In the genomic region with DNA sequence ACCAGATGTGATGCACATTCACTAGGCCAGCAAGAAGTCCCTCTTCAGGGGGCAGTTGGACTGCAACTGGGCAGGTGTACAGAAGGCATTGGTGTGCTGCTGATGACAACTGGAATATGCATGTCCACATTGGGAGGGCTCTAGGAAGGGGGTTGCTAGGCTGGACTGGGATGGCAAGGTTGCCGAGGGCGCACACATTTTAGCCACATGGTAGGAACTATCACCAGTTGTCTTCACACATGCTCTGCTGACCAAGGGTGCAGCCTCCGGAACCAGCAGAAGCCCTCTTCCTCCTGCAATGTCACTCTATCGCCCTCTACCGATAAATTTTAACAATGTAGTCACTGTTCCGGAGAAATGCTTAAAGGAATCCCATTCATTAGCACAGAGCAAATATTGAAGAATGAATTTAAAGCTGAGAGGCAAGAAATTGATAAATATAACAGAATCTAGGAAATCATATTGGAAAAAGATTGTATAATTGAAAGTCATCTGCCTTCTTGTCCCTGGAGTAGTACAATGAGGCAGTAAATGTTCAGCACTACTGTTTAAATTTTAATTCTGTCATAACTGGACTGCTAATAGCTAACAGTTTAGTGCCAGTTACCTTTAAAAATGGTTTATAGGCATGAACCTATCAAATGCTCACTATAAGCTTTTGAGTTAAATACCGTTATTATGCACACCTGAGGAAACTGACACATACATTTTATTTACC, we compare ENCODE assay signal across 9 cellular contexts. TPM values are rescaled to one million over a fixed set of nuclear protein-coding genes. Genes with fewer than 3 reads are reported as not detected.
A peak's percentile ranks its signal among the peaks of the same experiment; 100 is the strongest.
DNase-seq lines count a peak whose midpoint lies in the region; ATAC-seq and TF ChIP-seq lines count a peak whose summit lies in the region.
"Had no signal": no experiment of that assay in that cellular context is flagged by ENCODE, and none has a peak within 500 bp of the region (broad histone marks: within the 10 kb centered on the region; RNA-seq: fewer than 3 reads in every experiment).

No MANE protein-coding gene starts in this region.

- no peak overlapping the region for H3K4ac ChIP-seq in mesendoderm (ENCODE audit: low read depth, low read length)

- H3K27ac Mint-ChIP-seq in endodermal cell = no peak overlapping the region

- no peaks in the 10 kb centered on the region for H3K9me3 Mint-ChIP-seq in endodermal cell
- H3K9me3 Mint-ChIP-seq: activated naive CD4-positive, alpha-beta T cell treated with anti-CD3 and anti-CD28 coated beads, Interleukin-2, amount 50 U/mL, for 24 hours had no signal

- no peak overlapping the region for H3K4me3 Mint-ChIP-seq in endodermal cell
- H3K4me3 Mint-ChIP-seq: activated naive CD4-positive, alpha-beta T cell treated with anti-CD3 and anti-CD28 coated beads, Interleukin-2, amount 50 U/mL, for 24 hours had no signal

- peak; percentile 60 for DNase-seq in CMK (ENCODE audit: low read depth)
- peak; percentile 17 for DNase-seq in NCI-H2171 (lab: John Stamatoyannopoulos, UW)
- peak; percentile 39 for DNase-seq in WERI-Rb-1
- peak; percentile 76 for DNase-seq in endodermal cell
- peak; percentile 71 for DNase-seq in mesendoderm
- peak in 1 of 2 donors; percentile 58 for DNase-seq in tibial nerve (ENCODE audit: low spot score in 2 of 2)

- no peak overlapping the region for H2AK5ac ChIP-seq in mesendoderm (ENCODE audit: low read length)

- no peak overlapping the region for H3K18ac ChIP-seq in mesendoderm (ENCODE audit: low read length)

- TF ChIP-seq CTCF in WERI-Rb-1 (IDR thresholded peaks at IDR 0.05; ENCODE audit: low read depth, low read length) (peak; percentile 74), endodermal cell (conservative IDR thresholded peaks at IDR 0.05) (peak; percentile 84), tibial nerve (IDR thresholded peaks at IDR 0.05) (peak; percentile 59 to 83 (median 78))

- no peaks in the 10 kb centered on the region for H3K79me2 ChIP-seq in mesendoderm (ENCODE audit: control insufficient read depth, insufficient read depth, low read length)

- no peak overlapping the region for H3K56ac ChIP-seq in mesendoderm (ENCODE audit: low read length)

- 8 to 18% methylated on average over 4 to 7 of the region's 7 CpGs for WGBS in endodermal cell (ENCODE audit: insufficient coverage in 1 of 2, insufficient read length in 1 of 2), 2 experiments
- WGBS in mesendoderm (ENCODE audit: extremely low coverage, insufficient coverage, low lambda C conversion rate) = no CpG with 5 or more reads among the region's 7 CpGs
- 7% methylated on average over 7 of the region's 7 CpGs for WGBS in tibial nerve, 2 donors

- H4K8ac ChIP-seq in mesendoderm (ENCODE audit: low read depth, low read length) = no peak overlapping the region

- no peak overlapping the region for H3K9ac ChIP-seq in endodermal cell (ENCODE audit: extremely low read depth, low read length, poor library complexity, severe bottlenecking)
- no peak overlapping the region for H3K9ac ChIP-seq in mesendoderm (ENCODE audit: low read length)

- no peaks in the 10 kb centered on the region for H3K36me3 Mint-ChIP-seq in endodermal cell (ENCODE audit: low read depth)
- H3K36me3 Mint-ChIP-seq: activated naive CD4-positive, alpha-beta T cell treated with anti-CD3 and anti-CD28 coated beads, Interleukin-2, amount 50 U/mL, for 24 hours had no signal

- no peak for TF ChIP-seq EP300 in tibial nerve (IDR thresholded peaks at IDR 0.05)

- no peaks in the 10 kb centered on the region for H3K9me3 ChIP-seq in WERI-Rb-1 (ENCODE audit: severe bottlenecking)
- H3K9me3 ChIP-seq in endodermal cell (ENCODE audit: control insufficient read depth, low read length) = no peaks in the 10 kb centered on the region
- no peaks in the 10 kb centered on the region for H3K9me3 ChIP-seq in tibial nerve

- H3K27me3 Mint-ChIP-seq in endodermal cell (ENCODE audit: insufficient read depth) = peaks cover 48% of the 10 kb centered on the region
- H3K27me3 Mint-ChIP-seq: activated naive CD4-positive, alpha-beta T cell treated with anti-CD3 and anti-CD28 coated beads, Interleukin-2, amount 50 U/mL, for 24 hours had no signal

- H3K27me3 ChIP-seq in WERI-Rb-1 (ENCODE audit: insufficient read depth, low read depth, severe bottlenecking) = no peaks in the 10 kb centered on the region
- peaks cover 39% of the 10 kb centered on the region for H3K27me3 ChIP-seq in endodermal cell (ENCODE audit: control insufficient read depth, insufficient read depth, low read length, poor library complexity, severe bottlenecking)
- no peaks in the 10 kb centered on the region for H3K27me3 ChIP-seq in mesendoderm (ENCODE audit: insufficient read depth, low read length, poor library complexity)
- no peaks in the 10 kb centered on the region for H3K27me3 ChIP-seq in tibial nerve

- peaks cover 22% of the 10 kb centered on the region for H3K4me1 Mint-ChIP-seq in endodermal cell

- no peak overlapping the region for H3K4me2 ChIP-seq in mesendoderm (ENCODE audit: low read length)

- no peak overlapping the region for H3K4me3 ChIP-seq in WERI-Rb-1 (ENCODE audit: low read depth, low read length)
- no peak overlapping the region for H3K4me3 ChIP-seq in endodermal cell (ENCODE audit: low read length)
- H3K4me3 ChIP-seq in mesendoderm (ENCODE audit: low read length) = no peak overlapping the region
- H3K4me3 ChIP-seq in tibial nerve = no peak overlapping the region

- no peak overlapping the region for H3K23ac ChIP-seq in mesendoderm (ENCODE audit: low read length)

- H2BK15ac ChIP-seq in mesendoderm (replicated peaks; ENCODE audit: low read depth) = no peak overlapping the region

- H3K36me3 ChIP-seq in WERI-Rb-1 (no peaks in the 10 kb centered on the region), endodermal cell (ENCODE audit: control insufficient read depth, insufficient read depth, low read length) (no peaks in the 10 kb centered on the region), mesendoderm (ENCODE audit: control insufficient read depth, insufficient read depth, low read length) (no peaks in the 10 kb centered on the region), tibial nerve (no peaks in the 10 kb centered on the region)

- ATAC-seq in GM19043 (IDR thresholded peaks at IDR 0.05; ENCODE audit: low read depth, unreplicated experiment) = peak; percentile 97
- ATAC-seq in HG03103 (IDR thresholded peaks at IDR 0.05; ENCODE audit: low read depth, unreplicated experiment) = peak; percentile 86

- H2BK120ac ChIP-seq in mesendoderm (ENCODE audit: low read depth, low read length) = no peak overlapping the region

- TF ChIP-seq POLR2A in tibial nerve (IDR thresholded peaks at IDR 0.05) = no peak

- peaks cover 12% of the 10 kb centered on the region for H3K4me1 ChIP-seq in endodermal cell (ENCODE audit: control insufficient read depth, insufficient read depth, low read length)
- H3K4me1 ChIP-seq in mesendoderm (ENCODE audit: control insufficient read depth, low read depth, low read length) = no peaks in the 10 kb centered on the region
- H3K4me1 ChIP-seq in tibial nerve = peaks cover 0 to 7% (median 0%) of the 10 kb centered on the region in 4 donors

- no peak overlapping the region for H2BK5ac ChIP-seq in mesendoderm (ENCODE audit: low read length)

- no peak overlapping the region for H4K5ac ChIP-seq in mesendoderm (ENCODE audit: low read length)

- H3K79me1 ChIP-seq in mesendoderm (ENCODE audit: low read length) = no peaks in the 10 kb centered on the region

- H3K27ac ChIP-seq in WERI-Rb-1 = no peak overlapping the region
- no peak overlapping the region for H3K27ac ChIP-seq in endodermal cell (ENCODE audit: low read depth, low read length)
- no peak overlapping the region for H3K27ac ChIP-seq in mesendoderm (ENCODE audit: low read depth, low read length)
- H3K27ac ChIP-seq in tibial nerve = no peak overlapping the region

RNA-seq across cellular contexts. Expression of a gene that starts 22.6 kb away (rescaled TPM):
- 10 to 100 TPM in 1 of 2 donors, 1 to 10 TPM in 1; 8.9 to 12.6 TPM for total RNA-seq in endodermal cell
- 11.5 TPM for polyA plus RNA-seq in endodermal cell (2013, experiment 1 of 2)
- 11.0 TPM for polyA plus RNA-seq in endodermal cell (2013, experiment 2 of 2)
- 8.6 TPM for polyA plus RNA-seq in mesendoderm (2013, experiment 1 of 2)
- 9.6 TPM for polyA plus RNA-seq in mesendoderm (2013, experiment 2 of 2)
- 10 to 100 TPM; 13.6 to 21.0 (median 17.4) TPM for total RNA-seq in tibial nerve
